ENCODE assay signal across 12 cellular contexts in genomic region chr16:25635449-25635848, GRCh38. TPM values are rescaled to one million over a fixed set of nuclear protein-coding genes. Genes with fewer than 3 reads are reported as not detected.
"Had no signal": no experiment of that assay in that cellular context is flagged by ENCODE, and none has a peak within 500 bp of the region (broad histone marks: within the 10 kb centered on the region; RNA-seq: fewer than 3 reads in every experiment).

No MANE protein-coding gene starts in this region.

- H3K4me3 ChIP-seq: GM23248, GM23338, HAP-1 had no signal

- DNase-seq: GM23248, GOT3, H7, H9, HCEC 1CT, HFFc6 had no signal

- H3K9me3 ChIP-seq: HAP-1 had no signal

- H2AFZ ChIP-seq: GM23248, GM23338 had no signal

- H3K4me1 Mint-ChIP-seq: GM23338 had no signal

- H3K27ac ChIP-seq: GM23248 had no signal

- ATAC-seq: GM23338, HCT116 had no signal

- H3K4me1 ChIP-seq: HAP-1 had no signal

- H3K4me3 Mint-ChIP-seq: GM23338, H9, HFFc6 had no signal

- H3K4me2 ChIP-seq: GM23338 had no signal

- H3K36me3 ChIP-seq: HAP-1 had no signal

- H3K9ac ChIP-seq: GM23248 had no signal

- FAIRE-seq: H1, H54 had no signal

RNA-seq across cellular contexts. Expression of gene HS3ST4, which starts 56.3 kb away (rescaled TPM):
- total RNA-seq: GM23248, H4, HFFc6 had no signal
- polyA plus RNA-seq: GM23248 had no signal
